ENCODE assay signal across 9 cellular contexts in the genomic region with DNA sequence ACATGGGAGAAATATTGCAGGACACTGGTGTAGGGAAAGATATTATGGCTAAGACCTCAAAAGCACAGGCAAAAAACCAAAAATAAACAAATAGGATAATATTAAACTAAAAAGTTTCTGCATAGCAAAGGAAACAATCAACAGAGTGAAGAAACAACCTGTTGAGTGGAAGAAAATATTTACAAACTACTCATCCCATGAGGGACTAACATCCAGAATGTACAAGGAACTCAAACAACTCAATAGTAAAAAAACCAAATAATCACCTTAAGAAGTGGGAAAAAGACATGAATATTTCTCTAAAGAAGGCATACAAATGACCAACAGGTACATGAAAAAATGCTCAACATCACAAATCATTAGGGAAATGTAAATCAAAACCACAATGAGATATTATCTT.
"Had no signal": no experiment of that assay in that cellular context is flagged by ENCODE, and none has a peak within 500 bp of the region (broad histone marks: within the 10 kb centered on the region; RNA-seq: fewer than 3 reads in every experiment).

No MANE protein-coding gene starts in this region.

- H3K27ac ChIP-seq: GM23248 had no signal

- H3K9me3 ChIP-seq: HAP-1 had no signal

- ATAC-seq: GM23338, HCT116 had no signal

- H3K36me3 ChIP-seq: HAP-1 had no signal

- H3K4me3 ChIP-seq: GM23248, GM23338, HAP-1 had no signal

- H3K4me1 Mint-ChIP-seq: GM23338, H9 had no signal

- DNase-seq: GM23248, GOT3, H7, H9, HCEC 1CT, HFFc6 had no signal

- H3K27ac Mint-ChIP-seq: GM23338, H9, HFFc6 had no signal

- H3K4me3 Mint-ChIP-seq: GM23338, H9, HFFc6 had no signal
